ENCODE assay signal across 9 cellular contexts in genomic region chr19:4581381-4582111, GRCh38. TPM values are rescaled to one million over a fixed set of nuclear protein-coding genes. Genes with fewer than 3 reads are reported as not detected.
DNase-seq lines count a peak whose midpoint lies in the region; ATAC-seq, FAIRE-seq and TF ChIP-seq lines count a peak whose summit lies in the region.
"Had no signal": no experiment of that assay in that cellular context is flagged by ENCODE, and none has a peak within 500 bp of the region (broad histone marks: within the 10 kb centered on the region; RNA-seq: fewer than 3 reads in every experiment).

No MANE protein-coding gene starts in this region.

- no peak for TF ChIP-seq EP300 in A549 (IDR thresholded peaks at IDR 0.05)

- TF ChIP-seq POLR2A in A549 (IDR thresholded peaks at IDR 0.05; ENCODE audit: low read length): no peak

- 10% methylated on average over 8 of the region's 84 CpGs for WGBS in A549 (ENCODE audit: missing lambda C conversion rate)
- 1% methylated on average over 15 to 84 of the region's 84 CpGs for WGBS in small intestine, 3 donors

- peaks cover 23 to 27% of the 10 kb centered on the region in 2 donors for H3K27me3 ChIP-seq in small intestine (ENCODE audit: control insufficient read depth in 2 of 2, insufficient read depth in 2 of 2, low read length in 2 of 2)

- H3K36me3 ChIP-seq in small intestine (ENCODE audit: control insufficient read depth in 2 of 2, insufficient read depth in 2 of 2, low read length in 2 of 2): no peaks in the 10 kb centered on the region

- no peaks in the 10 kb centered on the region for H3K36me3 Mint-ChIP-seq in WTC11
- no peaks in the 10 kb centered on the region for H3K36me3 Mint-ChIP-seq in immature natural killer cell

- H3K4me1 Mint-ChIP-seq in WTC11 (peaks cover 17% of the 10 kb centered on the region), immature natural killer cell (peaks cover 8 to 10% of the 10 kb centered on the region in 2 donors)

- H3K4me1 ChIP-seq in A549 (peaks cover 31% of the 10 kb centered on the region), small intestine (ENCODE audit: control insufficient read depth in 2 of 2, insufficient read depth in 1 of 2, low read depth in 1 of 2, low read length in 1 of 2) (no peaks in the 10 kb centered on the region)

- no peak for TF ChIP-seq RAD21 in A549 (conservative IDR thresholded peaks at IDR 0.05 in 1 of 2, IDR thresholded peaks at IDR 0.05 in 1 of 2)

- CTCF ChIA-PET in A549 (lab: Yijun Ruan, JAX) (interaction anchor here (0.7 to 2.8 kb wide), 2 partner anchors 22 to 52 kb away, joined by 3 to 16 read pairs; partner anchors contain the start of gene SEMA6B), WTC11 (lab: Charles Lee) (interaction anchor here (0.6 to 3.6 kb wide), 8 partner anchors 11 to 505 kb away, joined by 3 to 32 read pairs (median 8); no protein-coding TSS in a partner anchor)

- H3K4me3 ChIP-seq in A549 (peak overlapping the region; percentile 75), small intestine (ENCODE audit: low read depth in 1 of 2, low read length in 2 of 2) (peak overlapping the region in 1 of 2 donors; percentile 20)

- peak overlapping the region; percentile 75 for H3K4me3 Mint-ChIP-seq in WTC11
- H3K4me3 Mint-ChIP-seq in immature natural killer cell: peak overlapping the region; percentile 9 to 53 (median 31)

- POLR2A ChIA-PET in A549 (lab: Yijun Ruan, JAX) (no interaction called here), WTC11 (lab: Charles Lee) (no interaction called here)

- ATAC-seq in A549 (no peak), WTC11 (peak; percentile 5; the same call in 1 of the 2 replicates), GM18868 (IDR thresholded peaks at IDR 0.05; ENCODE audit: unreplicated experiment) (no peak), HG02981 (IDR thresholded peaks at IDR 0.05; ENCODE audit: unreplicated experiment) (no peak)

- DNase-seq in A549 (ENCODE audit: low read depth in 1 of 2, low spot score in 1 of 2): no peak
- peak; percentile 53 for DNase-seq in GDM1 (lab: John Stamatoyannopoulos, UW)
- DNase-seq in WTC11 (ENCODE audit: low spot score): peak; percentile 64
- no peak for DNase-seq in immature natural killer cell
- DNase-seq in small intestine: no peak
- no peak for DNase-seq in SHP77 (lab: John Stamatoyannopoulos, UW)

- H3K9me3 ChIP-seq in A549: no peaks in the 10 kb centered on the region
- no peaks in the 10 kb centered on the region for H3K9me3 ChIP-seq in small intestine (ENCODE audit: control insufficient read depth, low read depth)

- FAIRE-seq in A549 (lab: Jason Lieb, UNC) (no peak), small intestine (lab: Jason Lieb, UNC) (no peak)

- H3K4me2 ChIP-seq in A549: peak overlapping the region; percentile 95

- H3K9me3 Mint-ChIP-seq in WTC11 (no peaks in the 10 kb centered on the region), immature natural killer cell (peaks cover 0 to 2% (median 0%) of the 10 kb centered on the region in 6 donors)
- H3K9me3 Mint-ChIP-seq: activated naive CD4-positive, alpha-beta T cell treated with anti-CD3 and anti-CD28 coated beads, Interleukin-2, amount 50 U/mL, for 72 hours had no signal

- H3K27ac ChIP-seq in A549 (peak overlapping the region; percentile 79 to 98), small intestine (ENCODE audit: low read depth in 1 of 2, low read length in 1 of 2) (no peak overlapping the region)

- H3K27ac Mint-ChIP-seq in WTC11 (no peak overlapping the region), immature natural killer cell (no peak overlapping the region)
- H3K27ac Mint-ChIP-seq: activated naive CD4-positive, alpha-beta T cell treated with anti-CD3 and anti-CD28 coated beads, Interleukin-2, amount 50 U/mL, for 72 hours had no signal

- TF ChIP-seq CTCF in A549 (IDR thresholded peaks at IDR 0.05) (no peak), WTC11 (IDR thresholded peaks at IDR 0.05) (no peak)

- H3K27me3 Mint-ChIP-seq in WTC11 (ENCODE audit: low read depth) (peaks cover 41% of the 10 kb centered on the region), immature natural killer cell (ENCODE audit: low read depth in 3 of 3) (peaks cover 14 to 24% (median 22%) of the 10 kb centered on the region in 3 donors)

TF ChIP-seq in A549, 52 proteins besides CTCF, POLR2A, EP300 and RAD21:
- TF ChIP-seq, protein P1, sequence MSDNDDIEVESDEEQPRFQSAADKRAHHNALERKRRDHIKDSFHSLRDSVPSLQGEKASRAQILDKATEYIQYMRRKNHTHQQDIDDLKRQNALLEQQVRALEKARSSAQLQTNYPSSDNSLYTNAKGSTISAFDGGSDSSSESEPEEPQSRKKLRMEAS (IDR thresholded peaks at IDR 0.05): peak; percentile 32; the same call in 1 of the 2 replicates
- TF ChIP-seq CBX8 (IDR thresholded peaks at IDR 0.05) (no peak), ZFP36 (IDR thresholded peaks at IDR 0.05; ENCODE audit: borderline replicate concordance, partially characterized antibody) (no peak), HEYL (CRISPR knock-in tag; IDR thresholded peaks at IDR 0.05) (no peak)
- TF ChIP-seq, protein P2, sequence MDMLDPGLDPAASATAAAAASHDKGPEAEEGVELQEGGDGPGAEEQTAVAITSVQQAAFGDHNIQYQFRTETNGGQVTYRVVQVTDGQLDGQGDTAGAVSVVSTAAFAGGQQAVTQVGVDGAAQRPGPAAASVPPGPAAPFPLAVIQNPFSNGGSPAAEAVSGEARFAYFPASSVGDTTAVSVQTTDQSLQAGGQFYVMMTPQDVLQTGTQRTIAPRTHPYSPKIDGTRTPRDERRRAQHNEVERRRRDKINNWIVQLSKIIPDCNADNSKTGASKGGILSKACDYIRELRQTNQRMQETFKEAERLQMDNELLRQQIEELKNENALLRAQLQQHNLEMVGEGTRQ (IDR thresholded peaks at IDR 0.05): no peak

TF ChIP-seq in WTC11, 78 proteins besides CTCF, POLR2A, EP300 and RAD21 (continues in another document):
- TF ChIP-seq, protein P3, sequence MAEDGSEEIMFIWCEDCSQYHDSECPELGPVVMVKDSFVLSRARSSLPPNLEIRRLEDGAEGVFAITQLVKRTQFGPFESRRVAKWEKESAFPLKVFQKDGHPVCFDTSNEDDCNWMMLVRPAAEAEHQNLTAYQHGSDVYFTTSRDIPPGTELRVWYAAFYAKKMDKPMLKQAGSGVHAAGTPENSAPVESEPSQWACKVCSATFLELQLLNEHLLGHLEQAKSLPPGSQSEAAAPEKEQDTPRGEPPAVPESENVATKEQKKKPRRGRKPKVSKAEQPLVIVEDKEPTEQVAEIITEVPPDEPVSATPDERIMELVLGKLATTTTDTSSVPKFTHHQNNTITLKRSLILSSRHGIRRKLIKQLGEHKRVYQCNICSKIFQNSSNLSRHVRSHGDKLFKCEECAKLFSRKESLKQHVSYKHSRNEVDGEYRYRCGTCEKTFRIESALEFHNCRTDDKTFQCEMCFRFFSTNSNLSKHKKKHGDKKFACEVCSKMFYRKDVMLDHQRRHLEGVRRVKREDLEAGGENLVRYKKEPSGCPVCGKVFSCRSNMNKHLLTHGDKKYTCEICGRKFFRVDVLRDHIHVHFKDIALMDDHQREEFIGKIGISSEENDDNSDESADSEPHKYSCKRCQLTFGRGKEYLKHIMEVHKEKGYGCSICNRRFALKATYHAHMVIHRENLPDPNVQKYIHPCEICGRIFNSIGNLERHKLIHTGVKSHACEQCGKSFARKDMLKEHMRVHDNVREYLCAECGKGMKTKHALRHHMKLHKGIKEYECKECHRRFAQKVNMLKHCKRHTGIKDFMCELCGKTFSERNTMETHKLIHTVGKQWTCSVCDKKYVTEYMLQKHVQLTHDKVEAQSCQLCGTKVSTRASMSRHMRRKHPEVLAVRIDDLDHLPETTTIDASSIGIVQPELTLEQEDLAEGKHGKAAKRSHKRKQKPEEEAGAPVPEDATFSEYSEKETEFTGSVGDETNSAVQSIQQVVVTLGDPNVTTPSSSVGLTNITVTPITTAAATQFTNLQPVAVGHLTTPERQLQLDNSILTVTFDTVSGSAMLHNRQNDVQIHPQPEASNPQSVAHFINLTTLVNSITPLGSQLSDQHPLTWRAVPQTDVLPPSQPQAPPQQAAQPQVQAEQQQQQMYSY (CRISPR knock-in tag; IDR thresholded peaks at IDR 0.05): peak; percentile 98
- no peak for TF ChIP-seq TCF7 (CRISPR knock-in tag; IDR thresholded peaks at IDR 0.05; ENCODE audit: low read depth)

RNA-seq across cellular contexts. Expression of gene SEMA6B, which starts 22.1 kb away (rescaled TPM):
- polyA plus RNA-seq in A549 (2011; rRNA removed) (5.4 and 5.7 TPM in 2 replicates), A549 (2017; fragmentation: RNase III; extraction: RNeasy Plus Mini Kit Qiagen cat#74134 plus additional on column Dnase treatment) (8.0 to 9.0 TPM (median 9.0 TPM) in 3 replicates), immature natural killer cell (not detected), small intestine (1 to 10 TPM in 2 of 3 donors, under 1 TPM in 1; 0.22 to 6.0 (median 1.1) TPM)
- polyA plus RNA-seq in A549 (2012; cell fraction: cytosol; rRNA removed): 8.7 and 11.2 TPM in 2 replicates
- 10.1 and 12.4 TPM in 2 replicates for polyA plus RNA-seq in A549 (2012; cell fraction: nucleus; rRNA removed)
- polyA minus RNA-seq in A549 (2011; rRNA and poly(A)+ RNA removed): 16.0 and 17.2 TPM in 2 replicates
- 45.1 to 52.1 TPM (median 49.1 TPM) in 3 replicates for total RNA-seq in WTC11 (2021)
- total RNA-seq: activated naive CD4-positive, alpha-beta T cell treated with anti-CD3 and anti-CD28 coated beads, Interleukin-2, amount 50 U/mL, for 72 hours had no signal

RNA-seq across cellular contexts. Expression of gene LRG1, which starts 41.7 kb away (rescaled TPM):
- polyA plus RNA-seq in A549 (2011; rRNA removed): 0.18 and 0.21 TPM in 2 replicates
- polyA plus RNA-seq in A549 (2012; cell fraction: cytosol; rRNA removed): 0.03 and 0.05 TPM in 2 replicates
- polyA plus RNA-seq in A549 (2012; cell fraction: nucleus; rRNA removed): 0.05 and 0.09 TPM in 2 replicates
- polyA plus RNA-seq in A549 (2017; fragmentation: RNase III; extraction: RNeasy Plus Mini Kit Qiagen cat#74134 plus additional on column Dnase treatment): 0.03 to 0.04 TPM in 2 of 3 replicates, not detected in the other
- polyA minus RNA-seq in A549 (2011; rRNA and poly(A)+ RNA removed): 0.08 and 0.19 TPM in 2 replicates
- total RNA-seq in WTC11 (2021): 0.81 to 1.2 TPM (median 0.87 TPM) in 3 replicates
- not detected for polyA plus RNA-seq in immature natural killer cell
- 1 to 10 TPM in 1 of 3 donors, under 1 TPM in 2; 0.67 to 9.8 (median 0.81) TPM for polyA plus RNA-seq in small intestine

RNA-seq across cellular contexts. Expression of gene PLIN5, which starts 46.5 kb away (rescaled TPM):
- polyA plus RNA-seq in A549 (2011; rRNA removed): 0.04 and 0.25 TPM in 2 replicates
- polyA plus RNA-seq in A549 (2012; cell fraction: cytosol; rRNA removed): 0.04 and 0.05 TPM in 2 replicates
- 0.31 and 0.49 TPM in 2 replicates for polyA plus RNA-seq in A549 (2012; cell fraction: nucleus; rRNA removed)
- 0.08 to 0.11 TPM in 2 of 3 replicates, not detected in the other for polyA plus RNA-seq in A549 (2017; fragmentation: RNase III; extraction: RNeasy Plus Mini Kit Qiagen cat#74134 plus additional on column Dnase treatment)
- not detected in 2 replicates for polyA minus RNA-seq in A549 (2011; rRNA and poly(A)+ RNA removed)
- total RNA-seq in WTC11 (2021): 3.3 to 4.2 TPM (median 3.9 TPM) in 3 replicates
- polyA plus RNA-seq in immature natural killer cell: not detected
- 1 to 10 TPM in 2 of 3 donors, under 1 TPM in 1; 0.27 to 4.5 (median 2.5) TPM for polyA plus RNA-seq in small intestine

RNA-seq across cellular contexts. Expression of gene TNFAIP8L1, which starts 57.8 kb away (rescaled TPM):
- polyA plus RNA-seq in A549 (2011; rRNA removed) (3.2 TPM in 2 replicates), A549 (2017; fragmentation: RNase III; extraction: RNeasy Plus Mini Kit Qiagen cat#74134 plus additional on column Dnase treatment) (4.9 to 5.9 TPM (median 5.4 TPM) in 3 replicates), immature natural killer cell (10 to 100 TPM in 1 of 3 donors, 1 to 10 TPM in 2; 2.4 to 14.1 (median 5.2) TPM), small intestine (10 to 100 TPM in 2 of 3 donors, 1 to 10 TPM in 1; 8.9 to 21.0 (median 11.0) TPM)
- polyA plus RNA-seq in A549 (2012; cell fraction: cytosol; rRNA removed): 3.5 and 4.9 TPM in 2 replicates
- polyA plus RNA-seq in A549 (2012; cell fraction: nucleus; rRNA removed): 3.0 TPM in 2 replicates
- 2.7 and 3.2 TPM in 2 replicates for polyA minus RNA-seq in A549 (2011; rRNA and poly(A)+ RNA removed)
- total RNA-seq in WTC11 (2021): 8.3 to 8.7 TPM (median 8.6 TPM) in 3 replicates

Comparison
In these comparisons a context has a peak if more than half of its experiments do, and no peak if none do; other contexts are left out.
1. DNase-seq: peak in GDM1 (single experiment) and WTC11 (single experiment); none in A549 (0 of 2), immature natural killer cell (0 of 3), small intestine (single experiment) and SHP77 (0 of 2).
2. H3K27ac ChIP-seq: peak in A549 (2 of 2); none in small intestine (0 of 2).